ENCODE assay signal across 13 cellular contexts in genomic region chr22:46514592-46515207, GRCh38. TPM values are rescaled to one million over a fixed set of nuclear protein-coding genes. Genes with fewer than 3 reads are reported as not detected.
DNase-seq lines count a peak whose midpoint lies in the region; ATAC-seq and TF ChIP-seq lines count a peak whose summit lies in the region.
"Had no signal": no experiment of that assay in that cellular context is flagged by ENCODE, and none has a peak within 500 bp of the region (broad histone marks: within the 10 kb centered on the region; RNA-seq: fewer than 3 reads in every experiment).

No MANE protein-coding gene starts in this region.

- H3K9me3 ChIP-seq in PC-9 (ENCODE audit: insufficient read depth, low read depth) (no peaks in the 10 kb centered on the region), ectodermal cell (ENCODE audit: control insufficient read depth, low read length) (no peaks in the 10 kb centered on the region)

- no peak overlapping the region for H3K4me3 Mint-ChIP-seq in Calu3 (ENCODE audit: low read depth, unreplicated experiment)
- H3K4me3 Mint-ChIP-seq: activated CD4-positive, alpha-beta memory T cell treated with anti-CD3 and anti-CD28 coated beads for 36 hours; activated naive CD4-positive, alpha-beta T cell treated with anti-CD3 and anti-CD28 coated beads for 36 hours; CD14-positive monocyte had no signal

- H3K4me2 ChIP-seq in PC-9 = peak overlapping the region; percentile 69

- POLR2A ChIA-PET in PC-9 (lab: Charles Lee; ENCODE audit: unreplicated experiment) = interaction anchor here (0.6 kb wide), 2 partner anchors 562 to 1038 kb away, joined by 3 to 6 read pairs; no protein-coding TSS in a partner anchor

- WGBS in ectodermal cell, 2 experiments = 46 to 48% methylated on average over 16 of the region's 16 CpGs

- H3K4me1 ChIP-seq in PC-9 (replicated peaks; ENCODE audit: insufficient read depth) = peaks cover 21% of the 10 kb centered on the region
- peaks cover 43% of the 10 kb centered on the region for H3K4me1 ChIP-seq in ectodermal cell (ENCODE audit: control insufficient read depth, insufficient read depth, low read length)

- H3K36me3 Mint-ChIP-seq in Calu3 (ENCODE audit: insufficient read depth, unreplicated experiment) = peaks cover 5% of the 10 kb centered on the region
- H3K36me3 Mint-ChIP-seq: activated CD4-positive, alpha-beta memory T cell treated with anti-CD3 and anti-CD28 coated beads for 36 hours; CD14-positive monocyte had no signal

- no peaks in the 10 kb centered on the region for H3K4me1 Mint-ChIP-seq in Calu3 (ENCODE audit: low read depth, unreplicated experiment)
- H3K4me1 Mint-ChIP-seq: CD14-positive monocyte had no signal

- H3K27me3 ChIP-seq in PC-9 (ENCODE audit: insufficient read depth, low read depth) = no peaks in the 10 kb centered on the region
- H3K27me3 ChIP-seq in ectodermal cell (ENCODE audit: control insufficient read depth, insufficient read depth, low read length, poor library complexity, severe bottlenecking) = no peaks in the 10 kb centered on the region

- TF ChIP-seq CTCF in PC-9 (conservative IDR thresholded peaks at IDR 0.05) (no peak), Calu3 (IDR thresholded peaks at IDR 0.05; ENCODE audit: unreplicated experiment) (no peak)

- H3K27ac ChIP-seq in PC-9 (peak overlapping the region; percentile 75), ectodermal cell (ENCODE audit: insufficient read depth, low read depth, low read length, poor library complexity, severe bottlenecking) (peak overlapping the region; percentile 18)

- ATAC-seq in HG03521 (IDR thresholded peaks at IDR 0.05; ENCODE audit: unreplicated experiment) (no peak), HG02642 (IDR thresholded peaks at IDR 0.05; ENCODE audit: poor library complexity, unreplicated experiment) (no peak), GM21723 (IDR thresholded peaks at IDR 0.05; ENCODE audit: unreplicated experiment) (no peak)

- no peaks in the 10 kb centered on the region for H3K27me3 Mint-ChIP-seq in Calu3 (ENCODE audit: unreplicated experiment)

- H3K79me2 ChIP-seq in PC-9 (ENCODE audit: low read depth) = peaks cover 40% of the 10 kb centered on the region; the same call in 1 of the 2 replicates

- BruUV-seq in PC-9 (replicated peaks; lab: Mats Ljungman, UMichigan) (no TSS peak), Calu3 (replicated peaks; lab: Mats Ljungman, UMichigan) (no TSS peak)

- H4K20me1 ChIP-seq in PC-9 (ENCODE audit: insufficient read depth) = no peaks in the 10 kb centered on the region

- no peaks in the 10 kb centered on the region for H3K9me2 ChIP-seq in PC-9 (ENCODE audit: insufficient read depth)

- peaks cover 21% of the 10 kb centered on the region; the same call in 1 of the 2 replicates for H3F3A ChIP-seq in PC-9 (ENCODE audit: insufficient read depth, low read depth)

- H3K9me3 Mint-ChIP-seq in Calu3 (ENCODE audit: low read depth, unreplicated experiment) = no peaks in the 10 kb centered on the region
- H3K9me3 Mint-ChIP-seq: activated CD4-positive, alpha-beta memory T cell treated with anti-CD3 and anti-CD28 coated beads for 36 hours; activated naive CD4-positive, alpha-beta T cell treated with anti-CD3 and anti-CD28 coated beads for 36 hours; CD14-positive monocyte had no signal

- no peak overlapping the region for H3K27ac Mint-ChIP-seq in Calu3 (ENCODE audit: unreplicated experiment)
- H3K27ac Mint-ChIP-seq: activated CD4-positive, alpha-beta memory T cell treated with anti-CD3 and anti-CD28 coated beads for 36 hours; activated naive CD4-positive, alpha-beta T cell treated with anti-CD3 and anti-CD28 coated beads for 36 hours had no signal

- peak overlapping the region; percentile 25; the same call in 1 of the 2 replicates for H2AFZ ChIP-seq in PC-9

- H3K36me3 ChIP-seq in PC-9 (ENCODE audit: low read depth) = no peaks in the 10 kb centered on the region
- no peaks in the 10 kb centered on the region for H3K36me3 ChIP-seq in ectodermal cell (ENCODE audit: control insufficient read depth, insufficient read depth, low read length)

- CTCF ChIA-PET in PC-9 (lab: Charles Lee) = interaction anchor here (1.0 kb wide), 1 partner anchor 17 kb away, joined by 3 read pairs; no protein-coding TSS in a partner anchor
- CTCF ChIA-PET in Calu3 (lab: Charles Lee) = no interaction called here

- DNase-seq in ELR (ENCODE audit: low read depth) (peak; percentile 85), PC-9 (peak; percentile 69 to 73), myocyte (ENCODE audit: low read depth) (peak; percentile 57), Calu3 (no peak)
- DNase-seq: activated CD4-positive, alpha-beta memory T cell treated with anti-CD3 and anti-CD28 coated beads for 36 hours; activated naive CD4-positive, alpha-beta T cell treated with anti-CD3 and anti-CD28 coated beads for 36 hours; NCI-H1048; NCI-H82 had no signal

- intact Hi-C loops in PC-9 (cut with micrococcal nuclease; ENCODE audit: unreplicated experiment) (loop anchor here (1.0 kb wide), 1 partner anchor 11 kb away; no protein-coding TSS in a partner anchor), Calu3 (cut with micrococcal nuclease; ENCODE audit: unreplicated experiment) (no loop called here)

- H3K4me3 ChIP-seq in PC-9 (no peak overlapping the region), ectodermal cell (ENCODE audit: insufficient read depth, low read depth, low read length) (no peak overlapping the region)

RNA-seq across cellular contexts. Expression of gene CELSR1, which starts 22.7 kb away (rescaled TPM):
- total RNA-seq in PC-9 (2021) (37.6 and 55.4 TPM in 2 replicates), myocyte (1.3 and 1.4 TPM in 2 replicates), Calu3 (2022) (40.8 and 45.5 TPM in 2 replicates)
- polyA plus RNA-seq in ectodermal cell (2013, experiment 1 of 4) = 27.5 TPM
- 39.8 TPM for polyA plus RNA-seq in ectodermal cell (2013, experiment 2 of 4)
- polyA plus RNA-seq in ectodermal cell (2013, experiment 3 of 4) = 32.8 TPM
- polyA plus RNA-seq in ectodermal cell (2013, experiment 4 of 4) = 38.3 TPM
- 0.83 TPM for polyA plus RNA-seq in myocyte (2012)
- polyA plus RNA-seq: CD14-positive monocyte had no signal

Comparison
In these comparisons a context has a peak if more than half of its experiments do, and no peak if none do; other contexts are left out.
1. RNA of gene CELSR1, which starts 22.7 kb away (total RNA-seq): 40.8 to 45.5 TPM in Calu3 and 37.6 to 55.4 TPM in PC-9; 1.3 to 1.4 TPM in myocyte; every median in the first group is over 10 times any median in the second.